ENCODE assay signal across 25 cellular contexts in the genomic region with DNA sequence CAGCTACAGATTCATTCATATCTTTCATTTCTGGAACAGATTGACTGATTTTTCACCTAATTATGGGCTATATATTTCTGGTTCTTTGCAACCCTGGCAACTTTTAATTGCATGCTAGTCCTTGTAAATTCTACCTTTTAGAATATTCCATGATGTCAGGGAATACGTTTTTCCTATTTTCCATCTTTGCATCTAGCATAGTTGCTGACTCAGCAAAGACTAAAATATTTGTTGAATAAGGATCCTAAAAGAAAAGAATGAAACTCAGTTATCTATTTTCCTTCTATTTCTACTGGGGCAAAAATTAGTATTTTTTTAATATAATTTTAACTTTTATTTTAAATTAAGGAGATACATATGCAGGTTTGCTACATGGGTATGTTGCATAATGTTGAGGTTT.
DNase-seq lines count a peak whose midpoint lies in the region; ATAC-seq, FAIRE-seq and TF ChIP-seq lines count a peak whose summit lies in the region.
"Had no signal": no experiment of that assay in that cellular context is flagged by ENCODE, and none has a peak within 500 bp of the region (broad histone marks: within the 10 kb centered on the region; RNA-seq: fewer than 3 reads in every experiment).

No MANE protein-coding gene starts in this region.

- ATAC-seq in HepG2 (no peak), right lobe of liver (no peak), K562 (no peak), GM18873 (IDR thresholded peaks at IDR 0.05; ENCODE audit: low FRiP score, unreplicated experiment) (no peak)
- ATAC-seq: GM12878 had no signal

- no peak for FAIRE-seq in HepG2 (lab: Jason Lieb, UNC)
- no peak for FAIRE-seq in K562 (lab: Jason Lieb, UNC)
- FAIRE-seq: GM12878, GM12892, GM18507, GM19239 had no signal

- H3K79me2 ChIP-seq in HepG2 (ENCODE audit: insufficient read depth, low read length) (no peaks in the 10 kb centered on the region), K562 (ENCODE audit: control insufficient read depth, insufficient read depth, low read length) (no peaks in the 10 kb centered on the region)

- H2AFZ ChIP-seq in HepG2 (ENCODE audit: low read length) (no peak overlapping the region), K562 (ENCODE audit: low read depth, low read length) (no peak overlapping the region)

- CTCF ChIA-PET in HepG2 (lab: Yijun Ruan, JAX; ENCODE audit: low intra/inter-chr PET ratio, low total read pairs) (no interaction called here), K562 (lab: Yijun Ruan, JAX; ENCODE audit: low intra/inter-chr PET ratio) (no interaction called here)

- H3K27ac ChIP-seq in HepG2 (ENCODE audit: extremely low read length, insufficient read depth, low read length) = no peak overlapping the region
- no peak overlapping the region for H3K27ac ChIP-seq in right lobe of liver
- H3K27ac ChIP-seq in K562 (ENCODE audit: extremely low read depth, low read depth, low read length) = no peak overlapping the region
- H3K27ac ChIP-seq: 22Rv1, BLaER1 had no signal

- TF ChIP-seq CTCF in HepG2 (CRISPR knock-in tag; IDR thresholded peaks at IDR 0.05) (no peak), right lobe of liver (IDR thresholded peaks at IDR 0.05) (no peak), K562 (IDR thresholded peaks at IDR 0.05 in 2 of 3, conservative IDR thresholded peaks at IDR 0.05 in 1 of 3; ENCODE audit: insufficient read depth in 2 of 3, low read depth in 1 of 3, low read length in 3 of 3) (no peak)

- H3K36me3 ChIP-seq in HepG2 (replicated peaks in 1 of 2; ENCODE audit: control insufficient read depth in 1 of 2, insufficient read depth in 2 of 2, low read length in 2 of 2) (no peaks in the 10 kb centered on the region), right lobe of liver (no peaks in the 10 kb centered on the region), K562 (ENCODE audit: control insufficient read depth, insufficient read depth, low read length) (no peaks in the 10 kb centered on the region), H7 (replicated peaks; ENCODE audit: control insufficient read depth, insufficient read depth, low read length) (no peaks in the 10 kb centered on the region)
- H3K36me3 ChIP-seq: BE2C, BLaER1 had no signal

- in situ Hi-C loops in HepG2 (cut with HindIII; ENCODE audit: extremely low pct_ligation_motif_present, low pct_unique_long_range_greater_than_20kb) = no loop called here
- in situ Hi-C loops in K562 (cut with MboI) = no loop called here

- H3K9me1 ChIP-seq in K562 (ENCODE audit: control insufficient read depth, insufficient read depth, low read length) = no peaks in the 10 kb centered on the region

- BruUV-seq in HepG2 (replicated peaks; lab: Mats Ljungman, UMichigan) (no TSS peak), K562 (replicated peaks; lab: Mats Ljungman, UMichigan) (no TSS peak)

- TF ChIP-seq EP300 in HepG2 (IDR thresholded peaks at IDR 0.05; ENCODE audit: low read depth in 2 of 2, low read length in 2 of 2) (no peak), HepG2 (CRISPR knock-in tag; IDR thresholded peaks at IDR 0.05; ENCODE audit: borderline replicate concordance) (no peak), K562 (IDR thresholded peaks at IDR 0.05; ENCODE audit: low read length) (no peak)

- H4K20me1 ChIP-seq in HepG2 (ENCODE audit: insufficient read depth, low read length) (no peaks in the 10 kb centered on the region), K562 (replicated peaks; ENCODE audit: control insufficient read depth, insufficient read depth, low read length) (no peaks in the 10 kb centered on the region)
- H4K20me1 ChIP-seq: BLaER1 had no signal

- H3K27me3 ChIP-seq in HepG2 (ENCODE audit: control insufficient read depth in 1 of 2, insufficient read depth in 2 of 2, low read length in 2 of 2) = no peaks in the 10 kb centered on the region
- H3K27me3 ChIP-seq in right lobe of liver = no peaks in the 10 kb centered on the region
- no peaks in the 10 kb centered on the region for H3K27me3 ChIP-seq in K562 (ENCODE audit: control insufficient read depth in 2 of 2, insufficient read depth in 2 of 2, low read length in 2 of 2)
- H3K27me3 ChIP-seq in H7 (ENCODE audit: control insufficient read depth, insufficient read depth, low read length) = no peaks in the 10 kb centered on the region
- H3K27me3 ChIP-seq: BE2C, BLaER1 had no signal

- no peak for DNase-seq in HepG2 (ENCODE audit: low spot score)
- no peak for DNase-seq in right lobe of liver
- no peak for DNase-seq in K562 (ENCODE audit: extremely low read depth in 1 of 4, low spot score in 3 of 4)
- DNase-seq in H7 = no peak
- DNase-seq: ACHN; BE2C; C1 segment of cervical spinal cord; CD4-positive, alpha-beta memory T cell; CD4-positive, CD25-positive, alpha-beta regulatory T cell; CD8-positive, alpha-beta memory T cell; COR-L47; DMS 273 treated with DMSO at 0.1 percent for 48 hours; DMS153; DMS53; DMS79; DND-41; EL; GDM1 had no signal

- POLR2A ChIA-PET in HepG2 (lab: Yijun Ruan, JAX) = no interaction called here
- POLR2A ChIA-PET in K562 (lab: Yijun Ruan, JAX) = no interaction called here

- TF ChIP-seq POLR2A in HepG2 (IDR thresholded peaks at IDR 0.05; ENCODE audit: insufficient read depth in 1 of 2, low read depth in 2 of 2, low read length in 2 of 2) = no peak
- no peak for TF ChIP-seq POLR2A in right lobe of liver (IDR thresholded peaks at IDR 0.05)
- no peak for TF ChIP-seq POLR2A in K562 (conservative IDR thresholded peaks at IDR 0.05)

- intact Hi-C loops in HepG2 (cut with micrococcal nuclease; ENCODE audit: unreplicated experiment) (no loop called here), right lobe of liver (cut with DNase I) (no loop called here), K562 (cut with micrococcal nuclease) (no loop called here)

- H3K4me3 ChIP-seq in HepG2 (replicated peaks in 1 of 3; ENCODE audit: insufficient read depth in 1 of 3, low read depth in 2 of 3, low read length in 3 of 3) (no peak overlapping the region), right lobe of liver (no peak overlapping the region), K562 (no peak overlapping the region), H7 (ENCODE audit: insufficient read depth, low read depth, low read length) (no peak overlapping the region)
- H3K4me3 ChIP-seq: BLaER1, GM12878 had no signal

- H3K9ac ChIP-seq in HepG2 (ENCODE audit: insufficient read depth, low read depth, low read length) (no peak overlapping the region), K562 (ENCODE audit: insufficient read depth in 1 of 2, low read depth in 2 of 2, low read length in 2 of 2) (no peak overlapping the region)
- H3K9ac ChIP-seq: BLaER1 had no signal

- H3K4me2 ChIP-seq in HepG2 (ENCODE audit: low read depth, low read length) = no peak overlapping the region
- H3K4me2 ChIP-seq in K562 (ENCODE audit: insufficient read depth, low read length) = no peak overlapping the region
- H3K4me2 ChIP-seq: BLaER1 had no signal

- no peaks in the 10 kb centered on the region for H3K4me1 ChIP-seq in HepG2 (ENCODE audit: insufficient read depth, low read length)
- no peaks in the 10 kb centered on the region for H3K4me1 ChIP-seq in right lobe of liver
- H3K4me1 ChIP-seq in K562 (replicated peaks in 1 of 2; ENCODE audit: control insufficient read depth in 2 of 2, insufficient read depth in 2 of 2, low read length in 2 of 2) = no peaks in the 10 kb centered on the region
- H3K4me1 ChIP-seq: BE2C, BLaER1 had no signal

- 2% methylated on average over 1 of the region's 1 CpG for WGBS in HepG2 (ENCODE audit: low lambda C conversion rate)
- WGBS in right lobe of liver (ENCODE audit: insufficient coverage, low coverage, low lambda C conversion rate, missing lambda C conversion rate) = 53% methylated on average over 1 of the region's 1 CpG
- 0% methylated on average over 1 of the region's 1 CpG for WGBS in K562 (ENCODE audit: insufficient coverage, low coverage, missing lambda C conversion rate)

- TF ChIP-seq RAD21 in HepG2 (CRISPR knock-in tag; IDR thresholded peaks at IDR 0.05) (no peak), K562 (CRISPR knock-in tag; conservative IDR thresholded peaks at IDR 0.05 in 1 of 2, IDR thresholded peaks at IDR 0.05 in 1 of 2) (no peak)

- H3K9me3 ChIP-seq in HepG2 (ENCODE audit: low read length) = no peaks in the 10 kb centered on the region
- H3K9me3 ChIP-seq in right lobe of liver = no peaks in the 10 kb centered on the region
- H3K9me3 ChIP-seq in K562 (replicated peaks; ENCODE audit: control insufficient read depth, insufficient read depth, low read depth, low read length) = no peaks in the 10 kb centered on the region
- H3K9me3 ChIP-seq: BE2C, BLaER1 had no signal

TF ChIP-seq in HepG2, 621 proteins besides CTCF, POLR2A, EP300 and RAD21:
- no peak for TF ChIP-seq SYNCRIP (IDR thresholded peaks at IDR 0.05; ENCODE audit: insufficient read depth, low read depth, low read length)
- peak; percentile 98 to 99 for TF ChIP-seq MAFK (conservative IDR thresholded peaks at IDR 0.05 in 1 of 2, IDR thresholded peaks at IDR 0.05 in 1 of 2; ENCODE audit: low read length in 2 of 2)
- TF ChIP-seq NFRKB (IDR thresholded peaks at IDR 0.05) = no peak
- TF ChIP-seq MAFF (IDR thresholded peaks at IDR 0.05; ENCODE audit: low read depth, low read length) = peak; percentile 99

TF ChIP-seq in K562, 482 proteins besides CTCF, POLR2A, EP300 and RAD21:
- no peak for TF ChIP-seq NCOA2 (IDR thresholded peaks at IDR 0.05; ENCODE audit: partially characterized antibody in 2 of 2)
- peak; percentile 97 for TF ChIP-seq MAFK (IDR thresholded peaks at IDR 0.05; ENCODE audit: low read length)
- no peak for TF ChIP-seq EP400 (IDR thresholded peaks at IDR 0.05)
- TF ChIP-seq MAFF (IDR thresholded peaks at IDR 0.05; ENCODE audit: low read length) = peak; percentile 96
- no peak for TF ChIP-seq PYGO2 (tag; IDR thresholded peaks at IDR 0.05)
- no peak for TF ChIP-seq NR1H2 (CRISPR knock-in tag; IDR thresholded peaks at IDR 0.05)
- TF ChIP-seq MAFG (tag; conservative IDR thresholded peaks at IDR 0.05) = peak; percentile 87
- peak; percentile 85 for TF ChIP-seq C11orf30 (IDR thresholded peaks at IDR 0.05; ENCODE audit: low read depth)
- TF ChIP-seq ZNF316 (IDR thresholded peaks at IDR 0.05) = peak; percentile 90

Comparison
In these comparisons a context has a peak if more than half of its experiments do, and no peak if none do; other contexts are left out.
1. Of the 241 proteins assayed by ChIP-seq in both HepG2 and K562: peak only in HepG2: none; only in K562: MAFG; in both: MAFF and MAFK; in neither: 238.